ENCODE assay signal across 21 cellular contexts in genomic region chr13:25180450-25180794, GRCh38. TPM values are rescaled to one million over a fixed set of nuclear protein-coding genes. Genes with fewer than 3 reads are reported as not detected.
DNase-seq lines count a peak whose midpoint lies in the region; ATAC-seq and TF ChIP-seq lines count a peak whose summit lies in the region.
"Had no signal": no experiment of that assay in that cellular context is flagged by ENCODE, and none has a peak within 500 bp of the region (broad histone marks: within the 10 kb centered on the region; RNA-seq: fewer than 3 reads in every experiment).

No MANE protein-coding gene starts in this region.

- no peak overlapping the region for H3K27ac Mint-ChIP-seq in endodermal cell
- no peak overlapping the region for H3K27ac Mint-ChIP-seq in activated CD4-positive, alpha-beta T cell treated with anti-CD3 and anti-CD28 coated beads for 36 hours
- H3K27ac Mint-ChIP-seq: activated naive CD8-positive, alpha-beta T cell treated with anti-CD3 and anti-CD28 coated beads for 36 hours; activated T-helper 1 cell treated with anti-CD3 and anti-CD28 coated beads, Interleukin-12 subunit alpha, Interleukin-12 subunit beta, Interleukin-2, Interleukin-4 antibody, amounts not matched to agents 30 ng/mL and 10 ng/mL and 1 ng/mL, durations not matched to agents 14 hours and 24 hours and 36 hours had no signal

- peaks cover 20% of the 10 kb centered on the region for H3K27me3 Mint-ChIP-seq in endodermal cell (ENCODE audit: insufficient read depth)
- peaks cover 38% of the 10 kb centered on the region for H3K27me3 Mint-ChIP-seq in activated CD4-positive, alpha-beta T cell treated with anti-CD3 and anti-CD28 coated beads for 36 hours

- DNase-seq in NCI-H524 treated with DMSO at 0.1 percent for 48 hours (lab: John Stamatoyannopoulos, UW) (peak; percentile 66), endodermal cell (no peak), AG20443 (ENCODE audit: low spot score) (no peak)
- DNase-seq in activated CD4-positive, alpha-beta T cell treated with anti-CD3 and anti-CD28 coated beads for 36 hours, result no peak
- no peak for DNase-seq in effector CD4-positive, alpha-beta T cell
- DNase-seq: activated CD4-positive, alpha-beta T cell treated with anti-CD3 and anti-CD28 coated beads for 4 hours; activated naive CD8-positive, alpha-beta T cell treated with anti-CD3 and anti-CD28 coated beads for 36 hours; COR-L47; NCI-H1436; NCI-H69; Right ventricle myocardium superior; small intestine had no signal

- H3K9me3 ChIP-seq in endodermal cell (ENCODE audit: control insufficient read depth, low read length), result no peaks in the 10 kb centered on the region

- no peaks in the 10 kb centered on the region for H3K36me3 ChIP-seq in endodermal cell (ENCODE audit: control insufficient read depth, insufficient read depth, low read length)

- no peaks in the 10 kb centered on the region for H3K27me3 ChIP-seq in endodermal cell (ENCODE audit: control insufficient read depth, insufficient read depth, low read length, poor library complexity, severe bottlenecking)

- CTCF ChIA-PET in activated CD4-positive, alpha-beta T cell treated with anti-CD3 and anti-CD28 coated beads for 36 hours (lab: Charles Lee), result no interaction called here

- no peaks in the 10 kb centered on the region for H3K4me1 ChIP-seq in endodermal cell (ENCODE audit: control insufficient read depth, insufficient read depth, low read length)

- H3K4me3 ChIP-seq in endodermal cell (ENCODE audit: low read length), result no peak overlapping the region

- H3K27ac ChIP-seq in endodermal cell (ENCODE audit: low read depth, low read length), result peak overlapping the region; percentile 59

- WGBS in endodermal cell (ENCODE audit: insufficient coverage in 1 of 2, insufficient read length in 1 of 2), 2 experiments, result 90 to 97% methylated on average over 4 to 7 of the region's 7 CpGs

- no peaks in the 10 kb centered on the region for H3K9me3 Mint-ChIP-seq in endodermal cell
- no peaks in the 10 kb centered on the region for H3K9me3 Mint-ChIP-seq in activated CD4-positive, alpha-beta T cell treated with anti-CD3 and anti-CD28 coated beads for 36 hours (ENCODE audit: low read depth)
- H3K9me3 Mint-ChIP-seq: activated T-helper 1 cell treated with anti-CD3 and anti-CD28 coated beads, Interleukin-12 subunit alpha, Interleukin-12 subunit beta, Interleukin-2, Interleukin-4 antibody, amounts not matched to agents 30 ng/mL and 10 ng/mL and 1 ng/mL, durations not matched to agents 14 hours and 24 hours and 36 hours had no signal

- intact Hi-C loops in activated CD4-positive, alpha-beta T cell treated with anti-CD3 and anti-CD28 coated beads for 36 hours (cut with DNase I, micrococcal nuclease), result no loop called here

- ATAC-seq in GM21360 (IDR thresholded peaks at IDR 0.05; ENCODE audit: unreplicated experiment), result peak; percentile 11
- no peak for ATAC-seq in activated CD4-positive, alpha-beta T cell treated with anti-CD3 and anti-CD28 coated beads for 36 hours
- ATAC-seq in HG02610 (IDR thresholded peaks at IDR 0.05; ENCODE audit: unreplicated experiment), result no peak
- ATAC-seq: HepG2, left lobe of liver had no signal

- H3K9ac ChIP-seq in endodermal cell (ENCODE audit: extremely low read depth, low read length, poor library complexity, severe bottlenecking), result no peak overlapping the region

- POLR2A ChIA-PET in activated CD4-positive, alpha-beta T cell treated with anti-CD3 and anti-CD28 coated beads for 36 hours (lab: Charles Lee), result no interaction called here

- H3K4me3 Mint-ChIP-seq in endodermal cell, result no peak overlapping the region
- no peak overlapping the region for H3K4me3 Mint-ChIP-seq in activated CD4-positive, alpha-beta T cell treated with anti-CD3 and anti-CD28 coated beads for 36 hours
- H3K4me3 Mint-ChIP-seq: activated naive CD8-positive, alpha-beta T cell treated with anti-CD3 and anti-CD28 coated beads for 36 hours; activated T-helper 1 cell treated with anti-CD3 and anti-CD28 coated beads, Interleukin-12 subunit alpha, Interleukin-12 subunit beta, Interleukin-2, Interleukin-4 antibody, amounts not matched to agents 30 ng/mL and 10 ng/mL and 1 ng/mL, durations not matched to agents 14 hours and 24 hours and 36 hours; mesothelial cell of epicardium had no signal

- no peaks in the 10 kb centered on the region for H3K36me3 Mint-ChIP-seq in endodermal cell (ENCODE audit: low read depth)
- no peaks in the 10 kb centered on the region for H3K36me3 Mint-ChIP-seq in activated CD4-positive, alpha-beta T cell treated with anti-CD3 and anti-CD28 coated beads for 36 hours (ENCODE audit: low read depth)
- H3K36me3 Mint-ChIP-seq: activated naive CD8-positive, alpha-beta T cell treated with anti-CD3 and anti-CD28 coated beads for 36 hours; mesothelial cell of epicardium had no signal

- no peak for TF ChIP-seq CTCF in endodermal cell (conservative IDR thresholded peaks at IDR 0.05)

- no peaks in the 10 kb centered on the region for H3K4me1 Mint-ChIP-seq in endodermal cell
- H3K4me1 Mint-ChIP-seq in activated CD4-positive, alpha-beta T cell treated with anti-CD3 and anti-CD28 coated beads for 36 hours, result no peaks in the 10 kb centered on the region
- H3K4me1 Mint-ChIP-seq: activated naive CD8-positive, alpha-beta T cell treated with anti-CD3 and anti-CD28 coated beads for 36 hours had no signal

RNA-seq across cellular contexts. Expression of gene AMER2, which starts 8.3 kb away (rescaled TPM):
- under 1 TPM; 0.02 to 0.07 TPM for total RNA-seq in endodermal cell
- 14.6 TPM for polyA plus RNA-seq in endodermal cell (2013, experiment 1 of 2)
- 11.1 TPM for polyA plus RNA-seq in endodermal cell (2013, experiment 2 of 2)
- not detected for total RNA-seq in activated CD4-positive, alpha-beta T cell treated with anti-CD3 and anti-CD28 coated beads for 36 hours
- total RNA-seq: activated naive CD8-positive, alpha-beta T cell treated with anti-CD3 and anti-CD28 coated beads for 36 hours; activated T-helper 1 cell treated with anti-CD3 and anti-CD28 coated beads, Interleukin-12 subunit alpha, Interleukin-12 subunit beta, Interleukin-2, Interleukin-4 antibody, amounts not matched to agents 30 ng/mL and 10 ng/mL and 1 ng/mL, durations not matched to agents 14 hours and 24 hours and 36 hours; HepG2; left lobe of liver; M059J; pulmonary artery endothelial cell; Right ventricle myocardium superior; ureter had no signal
- polyA plus RNA-seq: HepG2 had no signal
